Comparison of ENCODE assay signal across 9 cellular contexts in the genomic region with DNA sequence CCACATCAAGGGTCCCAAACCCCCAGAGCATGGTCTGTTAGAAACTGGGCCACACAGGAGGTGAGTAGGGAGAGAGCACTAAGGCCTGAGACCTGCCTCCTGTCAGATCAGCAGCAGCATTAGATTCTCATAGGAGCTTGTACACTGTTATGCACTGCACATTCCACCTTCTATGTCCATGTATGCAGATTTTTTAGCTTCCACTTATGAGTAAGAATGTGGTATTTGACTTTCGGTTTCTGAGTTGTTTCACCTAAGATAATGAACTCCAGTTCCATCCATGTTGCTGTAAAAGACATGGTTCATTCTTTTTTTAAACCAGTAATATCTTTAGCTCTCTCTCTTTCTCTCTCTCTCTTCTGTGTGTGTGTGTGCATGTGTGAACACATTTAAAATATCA. TPM values are rescaled to one million over a fixed set of nuclear protein-coding genes. Genes with fewer than 3 reads are reported as not detected.
A peak's percentile ranks its signal among the peaks of the same experiment; 100 is the strongest.
DNase-seq lines count a peak whose midpoint lies in the region; ATAC-seq and TF ChIP-seq lines count a peak whose summit lies in the region.
"Had no signal": no experiment of that assay in that cellular context is flagged by ENCODE, and none has a peak within 500 bp of the region (broad histone marks: within the 10 kb centered on the region; RNA-seq: fewer than 3 reads in every experiment).

No MANE protein-coding gene starts in this region.

- peak overlapping the region; percentile 49 for H3K4me3 Mint-ChIP-seq in natural killer cell treated with Interleukin-12 subunit alpha and Interleukin-12 subunit beta and Interleukin-15 and Interleukin-18, amount 100 ng/mL, for 72 hours

- no peak for TF ChIP-seq EP300 in esophagus muscularis mucosa (IDR thresholded peaks at IDR 0.05)

- no peaks in the 10 kb centered on the region for H3K27me3 Mint-ChIP-seq in natural killer cell treated with Interleukin-12 subunit alpha and Interleukin-12 subunit beta and Interleukin-15 and Interleukin-18, amount 100 ng/mL, for 72 hours

- H3K4me1 Mint-ChIP-seq in natural killer cell treated with Interleukin-12 subunit alpha and Interleukin-12 subunit beta and Interleukin-15 and Interleukin-18, amount 100 ng/mL, for 72 hours (ENCODE audit: low read depth in 2 of 2): peaks cover 15 to 20% of the 10 kb centered on the region in 2 donors

- H3K27ac Mint-ChIP-seq in natural killer cell treated with Interleukin-12 subunit alpha and Interleukin-12 subunit beta and Interleukin-15 and Interleukin-18, amount 100 ng/mL, for 72 hours: peak overlapping the region; percentile 41 to 79

- no peaks in the 10 kb centered on the region for H3K27me3 ChIP-seq in esophagus muscularis mucosa

- no peaks in the 10 kb centered on the region for H3K36me3 Mint-ChIP-seq in natural killer cell treated with Interleukin-12 subunit alpha and Interleukin-12 subunit beta and Interleukin-15 and Interleukin-18, amount 100 ng/mL, for 72 hours

- no peak for TF ChIP-seq POLR2A in erythroblast (IDR thresholded peaks at IDR 0.05; ENCODE audit: low read length)
- TF ChIP-seq POLR2A in esophagus muscularis mucosa (IDR thresholded peaks at IDR 0.05; ENCODE audit: low read depth): no peak

- no peaks in the 10 kb centered on the region for H3K9me3 Mint-ChIP-seq in natural killer cell treated with Interleukin-12 subunit alpha and Interleukin-12 subunit beta and Interleukin-15 and Interleukin-18, amount 100 ng/mL, for 72 hours

- peak overlapping the region in 1 of 4 donors; percentile 37 for H3K27ac ChIP-seq in esophagus muscularis mucosa (replicated peaks in 1 of 4)

- peak; percentile 85 for ATAC-seq in HG02571 (IDR thresholded peaks at IDR 0.05; ENCODE audit: unreplicated experiment)
- ATAC-seq in natural killer cell treated with Interleukin-12 subunit alpha and Interleukin-12 subunit beta and Interleukin-15 and Interleukin-18, amount 100 ng/mL, for 72 hours: peak; percentile 75 to 87

- H3K36me3 ChIP-seq in esophagus muscularis mucosa: no peaks in the 10 kb centered on the region

- DNase-seq in NOMO-1 treated with DMSO at 0.1 percent for 48 hours (lab: John Stamatoyannopoulos, UW; ENCODE audit: unreplicated experiment): peak; percentile 2
- DNase-seq in NOMO-1 treated with dmso at 0.1 percent for 144 hours (lab: John Stamatoyannopoulos, UW; ENCODE audit: unreplicated experiment): no peak
- peak; percentile 57 for DNase-seq in OCI-M1 (lab: John Stamatoyannopoulos, UW)
- DNase-seq in natural killer cell treated with Interleukin-12 subunit alpha and Interleukin-12 subunit beta and Interleukin-15 and Interleukin-18, amount 100 ng/mL, for 72 hours (ENCODE audit: low spot score): no peak
- DNase-seq in stimulated activated CD4-positive, alpha-beta T cell treated with anti-CD3 and anti-CD28 coated beads, Interleukin-2, amount 100 ng/mL, for 24 hours: no peak
- no peak for DNase-seq in erythroblast (lab: John Stamatoyannopoulos, UW)
- DNase-seq in esophagus muscularis mucosa (ENCODE audit: extremely low spot score): no peak

- peaks cover 15 to 21% (median 19%) of the 10 kb centered on the region in 4 donors for H3K4me1 ChIP-seq in esophagus muscularis mucosa

- no peak overlapping the region for H3K4me3 ChIP-seq in esophagus muscularis mucosa

- intact Hi-C loops in esophagus muscularis mucosa (cut with DNase I): no loop called here

- no peak for TF ChIP-seq CTCF in esophagus muscularis mucosa (IDR thresholded peaks at IDR 0.05)

- WGBS in esophagus muscularis mucosa: 19% methylated on average over 1 of the region's 1 CpG

- H3K9me3 ChIP-seq in esophagus muscularis mucosa: no peaks in the 10 kb centered on the region

RNA-seq across cellular contexts. Expression of a gene that starts 0.7 kb away (rescaled TPM):
- total RNA-seq in natural killer cell treated with Interleukin-12 subunit alpha and Interleukin-12 subunit beta and Interleukin-15 and Interleukin-18, amount 100 ng/mL, for 72 hours: under 1 TPM; 0.19 to 0.22 TPM
- under 1 TPM in 1 of 4 donors, not detected in 3; under 0.01 TPM for total RNA-seq in esophagus muscularis mucosa
- total RNA-seq: LHCN-M2 had no signal

Comparison
In these comparisons a context has a peak if more than half of its experiments do, and no peak if none do; other contexts are left out.
1. DNase-seq: peak in NOMO-1 treated with DMSO at 0.1 percent for 48 hours (single experiment) and OCI-M1 (single experiment); none in NOMO-1 treated with dmso at 0.1 percent for 144 hours (single experiment), natural killer cell treated with Interleukin-12 subunit alpha and Interleukin-12 subunit beta and Interleukin-15 and Interleukin-18, amount 100 ng/mL, for 72 hours (single experiment), stimulated activated CD4-positive, alpha-beta T cell treated with anti-CD3 and anti-CD28 coated beads, Interleukin-2, amount 100 ng/mL, for 24 hours (0 of 2), erythroblast (0 of 2) and esophagus muscularis mucosa (single experiment).